ENCODE assay signal across 11 cellular contexts in the genomic region with DNA sequence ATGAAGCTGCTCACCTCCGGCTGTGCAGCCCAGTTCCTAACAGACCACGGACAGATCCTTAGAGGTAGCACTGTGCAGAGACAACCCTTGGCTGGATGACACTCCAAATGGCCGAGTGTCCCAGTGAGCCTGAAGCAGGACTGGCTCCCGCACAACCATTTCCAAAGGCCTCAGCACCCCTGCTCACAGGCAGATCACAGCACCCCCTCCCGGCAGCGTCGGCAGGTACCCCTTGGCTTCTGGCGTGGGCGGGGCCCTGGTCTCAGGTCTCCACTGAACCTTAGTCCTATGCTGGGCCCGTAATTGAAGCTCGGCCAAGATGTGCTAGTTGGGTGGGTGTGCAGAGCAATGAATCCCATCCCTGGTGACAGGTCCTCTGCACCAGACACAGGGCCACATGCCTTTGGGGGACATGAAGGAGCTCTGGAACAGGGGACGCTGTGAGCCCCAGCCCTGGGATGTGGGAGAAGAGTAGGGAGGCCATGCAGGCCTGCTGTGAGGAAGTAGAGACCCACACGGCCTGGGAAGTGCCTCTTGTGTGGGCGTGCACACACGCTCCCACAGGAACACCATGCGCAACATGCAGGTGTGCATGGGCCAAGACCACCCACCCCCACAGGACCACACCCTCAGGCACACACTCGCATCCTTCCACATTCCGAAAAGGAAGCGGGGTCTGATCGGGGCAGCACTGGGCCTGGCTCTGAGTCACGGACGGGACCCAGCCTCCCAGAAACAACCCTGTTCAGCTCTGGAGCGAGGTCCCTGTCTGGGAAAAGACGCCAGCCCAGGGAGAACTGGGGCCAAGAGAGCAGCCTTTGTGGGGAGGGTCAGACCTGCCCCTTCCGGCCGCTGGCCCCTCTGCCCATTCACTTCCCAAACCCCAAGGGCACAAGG. TPM values are rescaled to one million over a fixed set of nuclear protein-coding genes. Genes with fewer than 3 reads are reported as not detected.
DNase-seq lines count a peak whose midpoint lies in the region; ATAC-seq, FAIRE-seq and TF ChIP-seq lines count a peak whose summit lies in the region.
"Had no signal": no experiment of that assay in that cellular context is flagged by ENCODE, and none has a peak within 500 bp of the region (broad histone marks: within the 10 kb centered on the region; RNA-seq: fewer than 3 reads in every experiment).

No MANE protein-coding gene starts in this region.

- H4K20me1 ChIP-seq in GM23338 (replicated peaks; ENCODE audit: insufficient read depth) (no peaks in the 10 kb centered on the region), H1 (replicated peaks in 1 of 2; ENCODE audit: control insufficient read depth in 1 of 2, insufficient read depth in 2 of 2, low read length in 2 of 2) (no peaks in the 10 kb centered on the region)

- H2BK20ac ChIP-seq in H1 (ENCODE audit: low read length), result no peak overlapping the region

- TF ChIP-seq POLR2A in H1 (IDR thresholded peaks at IDR 0.05; ENCODE audit: control extremely low read depth in 1 of 2, low read depth in 2 of 2, low read length in 2 of 2), result no peak; a peak in 1 of 3 replicates

- H4K91ac ChIP-seq in H1 (replicated peaks; ENCODE audit: insufficient read length, low read length), result no peak overlapping the region

- ATAC-seq in GM23338 (peak; percentile 5), left lobe of liver (no peak), GM18858 (IDR thresholded peaks at IDR 0.05; ENCODE audit: unreplicated experiment) (no peak)

- peaks cover 27% of the 10 kb centered on the region for H3K27me3 Mint-ChIP-seq in GM23338 (ENCODE audit: insufficient read depth, low read depth, poor library complexity)

- no peaks in the 10 kb centered on the region for H3K79me1 ChIP-seq in H1 (ENCODE audit: low read depth, low read length)

- no peak overlapping the region for H3K23ac ChIP-seq in H1 (ENCODE audit: insufficient read length)

- no peak overlapping the region for H3K4ac ChIP-seq in H1 (replicated peaks; ENCODE audit: insufficient read length, low read depth, low read length)

- H2AFZ ChIP-seq in GM23338 (no peak overlapping the region), H1 (ENCODE audit: low read length) (no peak overlapping the region)

- CTCF ChIA-PET in H1 (lab: Charles Lee; ENCODE audit: partially characterized antibody), result interaction anchor here (0.7 to 13.4 kb wide), 21 partner anchors 9 to 149 kb away, joined by 3 to 155 read pairs (median 6); partner anchors contain the start of genes ADRA2B and CIAO1

- TF ChIP-seq CTCF in GM23338 (conservative IDR thresholded peaks at IDR 0.05; ENCODE audit: low read depth in 2 of 2) (peak; percentile 41 to 62), H1 (IDR thresholded peaks at IDR 0.05; ENCODE audit: control extremely low read depth in 1 of 3, insufficient read depth in 1 of 3, low read depth in 1 of 3, low read length in 3 of 3) (peak in 2 of 3 experiments; percentile 54 to 56; a peak in 3 of 4 replicates)

- TF ChIP-seq EP300 in H1 (IDR thresholded peaks at IDR 0.05; ENCODE audit: borderline replicate concordance in 1 of 2, low read depth in 2 of 2, low read length in 2 of 2), result no peak

- H3K9me2 ChIP-seq in GM23338 (ENCODE audit: insufficient read depth), result no peaks in the 10 kb centered on the region

- H3K4me1 ChIP-seq in GM23338 (ENCODE audit: insufficient read depth) (peaks cover 21% of the 10 kb centered on the region), H1 (replicated peaks in 1 of 4; ENCODE audit: control insufficient read depth in 3 of 4, insufficient read depth in 4 of 4, low read length in 3 of 4) (peaks cover 0 to 39% (median 20%) of the 10 kb centered on the region in 4 experiments; a peak in 6 of 7 replicates)

- H3K27me3 ChIP-seq in GM23338 (ENCODE audit: insufficient read depth), result peaks cover 30% of the 10 kb centered on the region
- peaks cover 4 to 30% (median 20%) of the 10 kb centered on the region in 4 experiments; a peak in 6 of 7 replicates for H3K27me3 ChIP-seq in H1 (replicated peaks in 1 of 4; ENCODE audit: control insufficient read depth in 3 of 4, extremely low read depth in 1 of 4, insufficient read depth in 3 of 4, low read length in 3 of 4)

- no peaks in the 10 kb centered on the region for H3K79me2 ChIP-seq in GM23338 (replicated peaks; ENCODE audit: insufficient read depth)
- H3K79me2 ChIP-seq in H1 (ENCODE audit: control insufficient read depth in 1 of 2, insufficient read depth in 2 of 2, low read length in 2 of 2), result no peaks in the 10 kb centered on the region

- WGBS in H1 (ENCODE audit: extremely low coverage in 1 of 2, insufficient coverage in 1 of 2, insufficient read length in 1 of 2, insufficient replicate concordance in 2 of 2, low coverage in 1 of 2, low lambda C conversion rate in 2 of 2, missing lambda C conversion rate in 1 of 2), 2 experiments, result 84% methylated on average over 26 of the region's 26 CpGs; no CpG with 5 or more reads in 1 of the 2 experiments

- H3K27ac ChIP-seq in GM23338 (ENCODE audit: low read depth) (no peak overlapping the region), H1 (ENCODE audit: low read depth, low read length) (no peak overlapping the region)

- H3K4me2 ChIP-seq in GM23338 (no peak overlapping the region), H1 (ENCODE audit: insufficient read depth in 1 of 2, low read depth in 2 of 2, low read length in 2 of 2) (no peak overlapping the region)

- FAIRE-seq in H1 (lab: Jason Lieb, UNC), result no peak

- H3K9ac ChIP-seq in H1 (replicated peaks in 1 of 4; ENCODE audit: extremely low read depth in 1 of 4, low read depth in 3 of 4, low read length in 3 of 4), result no peak overlapping the region

- no peak overlapping the region for H4K5ac ChIP-seq in H1 (ENCODE audit: insufficient read length, low read depth, low read length)

- no peaks in the 10 kb centered on the region for H3K9me3 ChIP-seq in H1 (ENCODE audit: insufficient read depth in 2 of 2, low read depth in 1 of 2, low read length in 1 of 2)

- POLR2A ChIA-PET in H1 (lab: Charles Lee; ENCODE audit: partially characterized antibody), result interaction anchor here (0.7 to 0.9 kb wide), 2 partner anchors 9 to 10 kb away, joined by 3 to 4 read pairs; no protein-coding TSS in a partner anchor

- peak; percentile 71 for DNase-seq in GM23338 (ENCODE audit: low spot score)
- DNase-seq in activated CD4-positive, alpha-beta T cell treated with anti-CD3 and anti-CD28 coated beads for 4 hours, result peak; percentile 70 to 81
- peak in 1 of 2 experiments; percentile 79 for DNase-seq in H1 (ENCODE audit: low read depth in 1 of 2, low spot score in 2 of 2)
- DNase-seq in stimulated activated CD8-positive, alpha-beta memory T cell treated with anti-CD3 and anti-CD28 coated beads, Interleukin-4, amount 100 ng/mL, for 48 hours, result peak; percentile 92
- no peak for DNase-seq in islet precursor cell
- DNase-seq in left lobe of liver (ENCODE audit: low spot score), result no peak
- DNase-seq in NCI-H1048 (lab: John Stamatoyannopoulos, UW), result no peak
- DNase-seq: NCI-H748 treated with DMSO at 0.1 percent for 48 hours had no signal

- H3K4me1 Mint-ChIP-seq in GM23338, result peaks cover 32% of the 10 kb centered on the region

- H3K56ac ChIP-seq in H1 (replicated peaks; ENCODE audit: insufficient read length, low read depth, low read length), result no peak overlapping the region

- peak; percentile 18 to 49; a peak in 3 of 4 replicates for TF ChIP-seq RAD21 in H1 (IDR thresholded peaks at IDR 0.05 in 1 of 2, conservative IDR thresholded peaks at IDR 0.05 in 1 of 2; ENCODE audit: low read depth in 2 of 2, low read length in 2 of 2)

- peaks cover 5% of the 10 kb centered on the region for H3K23me2 ChIP-seq in H1 (ENCODE audit: low read depth, low read length)

- H3K4me3 ChIP-seq in GM23338, result no peak overlapping the region
- no peak overlapping the region for H3K4me3 ChIP-seq in H1 (ENCODE audit: extremely low read depth in 1 of 4, insufficient read depth in 2 of 4, low read depth in 3 of 4, low read length in 4 of 4)

- no peak overlapping the region for H3K14ac ChIP-seq in H1 (ENCODE audit: insufficient read length)

- no peak overlapping the region for H2BK120ac ChIP-seq in H1 (replicated peaks; ENCODE audit: low read depth, low read length)

- peaks cover 2% of the 10 kb centered on the region; the same call in 1 of the 3 replicates for H3K9me3 Mint-ChIP-seq in GM23338

- no peak overlapping the region for H4K8ac ChIP-seq in H1 (ENCODE audit: extremely low read depth, insufficient read depth, low read length)

- no peak overlapping the region for H3K18ac ChIP-seq in H1 (ENCODE audit: extremely low read depth, low read length)

- H2AK5ac ChIP-seq in H1 (ENCODE audit: low read depth, low read length), result no peak overlapping the region

- H3K27ac Mint-ChIP-seq in GM23338, result no peak overlapping the region

- no peak overlapping the region for H2BK15ac ChIP-seq in H1 (ENCODE audit: low read length)

- no peak overlapping the region for H2BK5ac ChIP-seq in H1 (ENCODE audit: low read depth, low read length)

- H3F3A ChIP-seq in GM23338 (replicated peaks; ENCODE audit: low read depth), result 0 out of 2 replicates have a peak, but pooled peaks cover 4% of the 10 kb centered on the region

- H3K36me3 ChIP-seq in GM23338 (ENCODE audit: insufficient read depth), result no peaks in the 10 kb centered on the region
- no peaks in the 10 kb centered on the region for H3K36me3 ChIP-seq in H1 (ENCODE audit: control insufficient read depth in 2 of 4, insufficient read depth in 4 of 4, low read length in 3 of 4)

- no peak overlapping the region for H3K4me3 Mint-ChIP-seq in GM23338

- peaks cover 15% of the 10 kb centered on the region; the same call in 2 of the 3 replicates for H3K36me3 Mint-ChIP-seq in GM23338 (ENCODE audit: low read depth)

- no peak overlapping the region for H2BK12ac ChIP-seq in H1 (ENCODE audit: low read depth, low read length)

RNA-seq across cellular contexts. Expression of gene DUSP2, which starts 2.8 kb away (rescaled TPM):
- total RNA-seq in GM23338 (2014; rRNA removed; shearing (Covaris generic)), result 10.5 and 13.0 TPM in 2 replicates
- polyA plus RNA-seq in GM23338 (2016; fragmentation: Nextera tagmentation; extraction: Ambion mirVana), result 6.4 and 6.6 TPM in 2 replicates
- 8.7 and 10.1 TPM in 2 replicates for total RNA-seq in H1 (2021; fragmentation: NEBNext Ultra II Directional; extraction: Animal tissue kit (Norgen Biotek cat#: 25700))
- 10.4 and 11.7 TPM in 2 replicates for polyA plus RNA-seq in H1 (2011; rRNA removed)
- polyA plus RNA-seq in H1 (2011; cell fraction: cytosol; rRNA removed), result 8.4 TPM
- polyA plus RNA-seq in H1 (2011; cell fraction: nucleus; rRNA removed), result 21.7 TPM
- 5.9 to 8.2 TPM (median 7.6 TPM) in 4 replicates for polyA plus RNA-seq in H1 (2012, experiment 1 of 2)
- polyA plus RNA-seq in H1 (2012, experiment 2 of 2), result 9.0 TPM
- polyA plus RNA-seq in H1 (2013, experiment 1 of 2), result 3.6 TPM
- 3.2 TPM for polyA plus RNA-seq in H1 (2013, experiment 2 of 2)
- polyA minus RNA-seq in H1 (2011; rRNA and poly(A)+ RNA removed), result 5.5 and 5.9 TPM in 2 replicates
- polyA minus RNA-seq in H1 (2011; cell fraction: cytosol; rRNA and poly(A)+ RNA removed), result 5.7 TPM
- 26.8 TPM for polyA minus RNA-seq in H1 (2011; cell fraction: nucleus; rRNA and poly(A)+ RNA removed)
- total RNA-seq in left lobe of liver, result 0.98 TPM

RNA-seq across cellular contexts. Expression of gene ASTL, which starts 4.2 kb away (rescaled TPM):
- total RNA-seq in GM23338 (2014; rRNA removed; shearing (Covaris generic)), result 1.6 TPM in 1 of 2 replicates, not detected in the other
- polyA plus RNA-seq in GM23338 (2016; fragmentation: Nextera tagmentation; extraction: Ambion mirVana), result 0.23 TPM in 1 of 2 replicates, not detected in the other
- 0.60 and 0.75 TPM in 2 replicates for total RNA-seq in H1 (2021; fragmentation: NEBNext Ultra II Directional; extraction: Animal tissue kit (Norgen Biotek cat#: 25700))
- 1.4 and 2.2 TPM in 2 replicates for polyA plus RNA-seq in H1 (2011; rRNA removed)
- polyA plus RNA-seq in H1 (2011; cell fraction: cytosol; rRNA removed), result 1.4 TPM
- polyA plus RNA-seq in H1 (2011; cell fraction: nucleus; rRNA removed), result 2.5 TPM
- 0.28 to 1.2 TPM (median 0.73 TPM) in 4 replicates for polyA plus RNA-seq in H1 (2012, experiment 1 of 2)
- polyA plus RNA-seq in H1 (2012, experiment 2 of 2), result 0.54 TPM
- 0.67 TPM for polyA plus RNA-seq in H1 (2013, experiment 1 of 2)
- 0.46 TPM for polyA plus RNA-seq in H1 (2013, experiment 2 of 2)
- 1.2 and 1.6 TPM in 2 replicates for polyA minus RNA-seq in H1 (2011; rRNA and poly(A)+ RNA removed)
- polyA minus RNA-seq in H1 (2011; cell fraction: cytosol; rRNA and poly(A)+ RNA removed), result 1.8 TPM
- 1.8 TPM for polyA minus RNA-seq in H1 (2011; cell fraction: nucleus; rRNA and poly(A)+ RNA removed)
- total RNA-seq in left lobe of liver, result not detected
- total RNA-seq: dermis microvascular lymphatic vessel endothelial cell, mucosa of gallbladder had no signal

RNA-seq across cellular contexts. Expression of gene ADRA2B, which starts 26.1 kb away (rescaled TPM):
- 5.9 and 7.9 TPM in 2 replicates for total RNA-seq in GM23338 (2014; rRNA removed; shearing (Covaris generic))
- polyA plus RNA-seq in GM23338 (2016; fragmentation: Nextera tagmentation; extraction: Ambion mirVana) (1.5 and 1.7 TPM in 2 replicates), H1 (2011; rRNA removed) (5.8 and 8.3 TPM in 2 replicates)
- total RNA-seq in H1 (2021; fragmentation: NEBNext Ultra II Directional; extraction: Animal tissue kit (Norgen Biotek cat#: 25700)), result 6.5 and 6.6 TPM in 2 replicates
- polyA plus RNA-seq in H1 (2011; cell fraction: cytosol; rRNA removed), result 6.6 TPM
- polyA plus RNA-seq in H1 (2011; cell fraction: nucleus; rRNA removed), result 14.4 TPM
- polyA plus RNA-seq in H1 (2012, experiment 1 of 2), result 3.3 to 6.4 TPM (median 5.3 TPM) in 4 replicates
- 4.8 TPM for polyA plus RNA-seq in H1 (2012, experiment 2 of 2)
- polyA plus RNA-seq in H1 (2013, experiment 1 of 2), result 3.7 TPM
- 4.0 TPM for polyA plus RNA-seq in H1 (2013, experiment 2 of 2)
- 4.4 and 4.9 TPM in 2 replicates for polyA minus RNA-seq in H1 (2011; rRNA and poly(A)+ RNA removed)
- 6.7 TPM for polyA minus RNA-seq in H1 (2011; cell fraction: cytosol; rRNA and poly(A)+ RNA removed)
- polyA minus RNA-seq in H1 (2011; cell fraction: nucleus; rRNA and poly(A)+ RNA removed), result 6.8 TPM
- 11.4 TPM for total RNA-seq in left lobe of liver

Comparison
In these comparisons a context has a peak if more than half of its experiments do, and no peak if none do; other contexts are left out.
1. DNase-seq: peak in GM23338 (single experiment), activated CD4-positive, alpha-beta T cell treated with anti-CD3 and anti-CD28 coated beads for 4 hours (2 of 2) and stimulated activated CD8-positive, alpha-beta memory T cell treated with anti-CD3 and anti-CD28 coated beads, Interleukin-4, amount 100 ng/mL, for 48 hours (single experiment); none in islet precursor cell (single experiment), left lobe of liver (single experiment) and NCI-H1048 (single experiment).